In genomic region chr4:148573284-148573683, GRCh38 we compare ENCODE assay signal across 19 cellular contexts.
"Had no signal": no experiment of that assay in that cellular context is flagged by ENCODE, and none has a peak within 500 bp of the region (broad histone marks: within the 10 kb centered on the region; RNA-seq: fewer than 3 reads in every experiment).

No MANE protein-coding gene starts in this region.

- H3K4me3 ChIP-seq: left lung, lower lobe of right lung, pancreas, thoracic aorta had no signal

- H3K36me3 ChIP-seq: left lung, lower lobe of right lung, pancreas, thoracic aorta had no signal

- H3K9me3 ChIP-seq: pancreas, thoracic aorta had no signal

- DNase-seq: activated CD4-positive, alpha-beta T cell treated with anti-CD3 and anti-CD28 coated beads for 36 hours; activated CD4-positive, CD25-positive, alpha-beta regulatory T cell; activated naive CD4-positive, alpha-beta T cell; activated T-cell treated with anti-CD3 and anti-CD28 coated beads for 4 hours; activated T-cell treated with anti-CD3 and anti-CD28 coated beads, Interleukin-2, amount 50 U/mL, for 72 hours; effector memory CD4-positive, alpha-beta T cell; foreskin fibroblast; head of caudate nucleus; hippocampal formation; immature natural killer cell; left lung; lower lobe of right lung; naive B cell; pancreas; right cardiac atrium; stimulated activated CD4-positive, alpha-beta T cell treated with anti-CD3 and anti-CD28 coated beads, Interleukin-2, amount 100 ng/mL, for 48 hours; stimulated activated naive CD8-positive, alpha-beta T cell treated with anti-CD3 and anti-CD28 coated beads, Interleukin-15, Interleukin-2, amounts not matched to agents 100 U/mL and 50 U/mL, for 24 hours; T-helper 17 cell had no signal

- H3K4me1 ChIP-seq: left lung, lower lobe of right lung, pancreas had no signal

- H3K27ac ChIP-seq: left lung, lower lobe of right lung, pancreas, thoracic aorta had no signal

- H3K27me3 ChIP-seq: left lung, pancreas had no signal
